In the genomic region with DNA sequence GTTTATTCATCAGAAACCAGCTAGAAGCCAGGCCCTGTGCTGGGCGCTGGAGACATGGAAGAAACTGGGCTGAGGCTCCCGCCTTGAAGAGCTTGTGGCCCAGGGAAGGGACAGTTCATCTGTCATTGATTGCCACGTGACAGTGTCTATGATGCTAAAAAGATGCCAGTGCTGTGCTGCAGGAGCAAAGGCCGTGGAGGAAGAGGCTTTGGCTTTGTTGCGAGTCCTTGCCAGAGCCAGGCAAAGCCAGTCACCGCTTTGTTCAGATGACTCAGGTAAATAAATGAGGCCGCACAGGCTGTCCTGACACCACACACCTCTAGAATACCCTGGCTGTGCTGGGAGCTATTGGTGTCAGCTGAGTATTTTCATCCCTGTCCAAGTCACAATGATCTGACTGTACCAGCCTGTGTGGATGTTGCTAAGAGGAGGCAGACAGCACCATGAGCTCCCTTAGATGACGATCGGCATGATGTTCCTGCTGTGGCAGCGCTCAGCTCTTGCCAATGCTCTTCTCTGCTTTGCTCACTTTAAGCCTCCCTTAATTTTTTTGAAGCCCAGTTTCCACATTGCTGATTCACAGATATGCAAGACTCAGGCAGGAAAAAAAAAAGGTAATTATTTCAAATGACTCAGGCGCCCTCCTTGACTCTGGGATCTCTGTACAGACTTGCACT, we compare ENCODE assay signal across 9 cellular contexts.
DNase-seq lines count a peak whose midpoint lies in the region; ATAC-seq, FAIRE-seq and TF ChIP-seq lines count a peak whose summit lies in the region.
"Had no signal": no experiment of that assay in that cellular context is flagged by ENCODE, and none has a peak within 500 bp of the region (broad histone marks: within the 10 kb centered on the region; RNA-seq: fewer than 3 reads in every experiment).

No MANE protein-coding gene starts in this region.

- ATAC-seq in K562, result peak; percentile 9; the same call in 2 of the 3 replicates

- no TSS peak for BruUV-seq in K562 (replicated peaks; lab: Mats Ljungman, UMichigan)

- H2AFZ ChIP-seq in K562 (ENCODE audit: low read depth, low read length), result peak overlapping the region; percentile 72; the same call in 1 of the 2 replicates

- H3K9me3 ChIP-seq in K562 (replicated peaks; ENCODE audit: control insufficient read depth, insufficient read depth, low read depth, low read length), result no peaks in the 10 kb centered on the region

- no peak overlapping the region for H3K9ac ChIP-seq in K562 (ENCODE audit: insufficient read depth in 1 of 2, low read depth in 2 of 2, low read length in 2 of 2)

- no peaks in the 10 kb centered on the region for H3K79me2 ChIP-seq in K562 (ENCODE audit: control insufficient read depth, insufficient read depth, low read length)

- no peaks in the 10 kb centered on the region for H3K36me3 ChIP-seq in K562 (ENCODE audit: control insufficient read depth, insufficient read depth, low read length)

- no peak overlapping the region for H3K4me3 ChIP-seq in K562

- CTCF ChIA-PET in K562 (lab: Yijun Ruan, JAX; ENCODE audit: low intra/inter-chr PET ratio), result interaction anchor here (0.5 to 3.1 kb wide), 4 partner anchors 409 to 931 kb away, joined by 3 to 28 read pairs (median 3); a partner anchor contains a TSS

- H3K27ac ChIP-seq in K562 (ENCODE audit: extremely low read depth, low read depth, low read length), result no peak overlapping the region

- TF ChIP-seq CTCF in K562 (IDR thresholded peaks at IDR 0.05 in 2 of 3, conservative IDR thresholded peaks at IDR 0.05 in 1 of 3; ENCODE audit: insufficient read depth in 2 of 3, low read depth in 1 of 3, low read length in 3 of 3), result no peak

- no peak for TF ChIP-seq EP300 in K562 (IDR thresholded peaks at IDR 0.05; ENCODE audit: low read length)

- no peaks in the 10 kb centered on the region for H3K9me1 ChIP-seq in K562 (ENCODE audit: control insufficient read depth, insufficient read depth, low read length)

- TF ChIP-seq POLR2A in K562 (conservative IDR thresholded peaks at IDR 0.05), result no peak

- H3K4me1 ChIP-seq in K562 (replicated peaks in 1 of 2; ENCODE audit: control insufficient read depth in 2 of 2, insufficient read depth in 2 of 2, low read length in 2 of 2), result peaks cover 11 to 17% of the 10 kb centered on the region in 2 experiments

- H3K27me3 ChIP-seq in K562 (ENCODE audit: control insufficient read depth in 2 of 2, insufficient read depth in 2 of 2, low read length in 2 of 2), result no peaks in the 10 kb centered on the region

- WGBS in K562 (ENCODE audit: insufficient coverage, low coverage, missing lambda C conversion rate), result 56% methylated on average over 9 of the region's 11 CpGs

- FAIRE-seq in K562 (lab: Jason Lieb, UNC), result no peak

- H3K4me2 ChIP-seq in K562 (ENCODE audit: insufficient read depth, low read length), result no peak overlapping the region

- POLR2A ChIA-PET in K562 (lab: Yijun Ruan, JAX), result interaction anchor here (0.7 to 1.0 kb wide), 2 partner anchors 31 to 704 kb away, joined by 3 read pairs; no protein-coding TSS in a partner anchor

- in situ Hi-C loops in K562 (cut with MboI), result loop anchor here (10.0 kb wide), 1 partner anchor 398 kb away; no protein-coding TSS in a partner anchor

- TF ChIP-seq RAD21 in K562 (CRISPR knock-in tag; conservative IDR thresholded peaks at IDR 0.05 in 1 of 2, IDR thresholded peaks at IDR 0.05 in 1 of 2), result no peak

- H4K20me1 ChIP-seq in K562 (replicated peaks; ENCODE audit: control insufficient read depth, insufficient read depth, low read length), result no peaks in the 10 kb centered on the region

- intact Hi-C loops in K562 (cut with micrococcal nuclease), result loop anchor here (5.0 to 10.0 kb wide), 4 partner anchors 258 to 1038 kb away; a partner anchor contains a TSS

- peak; percentile 47 for DNase-seq in A172 (ENCODE audit: low spot score)
- peak; percentile 63 for DNase-seq in HPDE6-E6E7 (ENCODE audit: extremely low spot score)
- DNase-seq in K562 (ENCODE audit: extremely low read depth in 1 of 4, low spot score in 3 of 4), result no peak
- peak; percentile 25 for DNase-seq in left kidney (ENCODE audit: low read depth, low spot score)
- DNase-seq in midbrain (lab: John Stamatoyannopoulos, UW), result no peak
- DNase-seq in NCI-H1436 treated with DMSO at 0.1 percent for 48 hours (lab: John Stamatoyannopoulos, UW), result no peak
- no peak for DNase-seq in stimulated activated CD4-positive, alpha-beta T cell treated with anti-CD3 and anti-CD28 coated beads, Interleukin-4, amount 100 ng/mL, for 24 hours
- DNase-seq in amniotic stem cell (lab: John Stamatoyannopoulos, UW), result no peak
- DNase-seq: NK-92 treated with Interleukin-12 subunit alpha and Interleukin-12 subunit beta, amount 100 ng/mL, for 24 hours had no signal

TF ChIP-seq in K562, 482 proteins besides CTCF, POLR2A, EP300 and RAD21:
- TF ChIP-seq, protein P1, sequence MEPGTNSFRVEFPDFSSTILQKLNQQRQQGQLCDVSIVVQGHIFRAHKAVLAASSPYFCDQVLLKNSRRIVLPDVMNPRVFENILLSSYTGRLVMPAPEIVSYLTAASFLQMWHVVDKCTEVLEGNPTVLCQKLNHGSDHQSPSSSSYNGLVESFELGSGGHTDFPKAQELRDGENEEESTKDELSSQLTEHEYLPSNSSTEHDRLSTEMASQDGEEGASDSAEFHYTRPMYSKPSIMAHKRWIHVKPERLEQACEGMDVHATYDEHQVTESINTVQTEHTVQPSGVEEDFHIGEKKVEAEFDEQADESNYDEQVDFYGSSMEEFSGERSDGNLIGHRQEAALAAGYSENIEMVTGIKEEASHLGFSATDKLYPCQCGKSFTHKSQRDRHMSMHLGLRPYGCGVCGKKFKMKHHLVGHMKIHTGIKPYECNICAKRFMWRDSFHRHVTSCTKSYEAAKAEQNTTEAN (CRISPR knock-in tag; IDR thresholded peaks at IDR 0.05), result no peak
- TF ChIP-seq, protein P2, sequence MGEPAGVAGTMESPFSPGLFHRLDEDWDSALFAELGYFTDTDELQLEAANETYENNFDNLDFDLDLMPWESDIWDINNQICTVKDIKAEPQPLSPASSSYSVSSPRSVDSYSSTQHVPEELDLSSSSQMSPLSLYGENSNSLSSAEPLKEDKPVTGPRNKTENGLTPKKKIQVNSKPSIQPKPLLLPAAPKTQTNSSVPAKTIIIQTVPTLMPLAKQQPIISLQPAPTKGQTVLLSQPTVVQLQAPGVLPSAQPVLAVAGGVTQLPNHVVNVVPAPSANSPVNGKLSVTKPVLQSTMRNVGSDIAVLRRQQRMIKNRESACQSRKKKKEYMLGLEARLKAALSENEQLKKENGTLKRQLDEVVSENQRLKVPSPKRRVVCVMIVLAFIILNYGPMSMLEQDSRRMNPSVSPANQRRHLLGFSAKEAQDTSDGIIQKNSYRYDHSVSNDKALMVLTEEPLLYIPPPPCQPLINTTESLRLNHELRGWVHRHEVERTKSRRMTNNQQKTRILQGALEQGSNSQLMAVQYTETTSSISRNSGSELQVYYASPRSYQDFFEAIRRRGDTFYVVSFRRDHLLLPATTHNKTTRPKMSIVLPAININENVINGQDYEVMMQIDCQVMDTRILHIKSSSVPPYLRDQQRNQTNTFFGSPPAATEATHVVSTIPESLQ (CRISPR knock-in tag; IDR thresholded peaks at IDR 0.05), result 0 out of 2 replicates have a peak, but pooled peaks have one; percentile 50
- TF ChIP-seq CXXC5 (CRISPR knock-in tag; IDR thresholded peaks at IDR 0.05), result peak; percentile 7; the same call in 1 of the 2 replicates
- no peak for TF ChIP-seq GTF2F1 (IDR thresholded peaks at IDR 0.05; ENCODE audit: low read depth, low read length)
- TF ChIP-seq ETV5 (CRISPR knock-in tag; IDR thresholded peaks at IDR 0.05; ENCODE audit: low read depth), result 0 out of 2 replicates have a peak, but pooled peaks have one; percentile 13
- peak; percentile 38; the same call in 1 of the 2 replicates for TF ChIP-seq ZNF384 (IDR thresholded peaks at IDR 0.05; ENCODE audit: low read depth, low read length)

Comparison
In these comparisons a context has a peak if more than half of its experiments do, and no peak if none do; other contexts are left out.
1. DNase-seq: peak in A172 (single experiment), HPDE6-E6E7 (single experiment) and left kidney (single experiment); none in K562 (0 of 4), midbrain (single experiment), NCI-H1436 treated with DMSO at 0.1 percent for 48 hours (single experiment), stimulated activated CD4-positive, alpha-beta T cell treated with anti-CD3 and anti-CD28 coated beads, Interleukin-4, amount 100 ng/mL, for 24 hours (single experiment) and amniotic stem cell (single experiment).